ENCODE assay signal across 23 cellular contexts in genomic region chr2:30866974-30867373, GRCh38. TPM values are rescaled to one million over a fixed set of nuclear protein-coding genes. Genes with fewer than 3 reads are reported as not detected.
DNase-seq lines count a peak whose midpoint lies in the region; ATAC-seq and TF ChIP-seq lines count a peak whose summit lies in the region.
"Had no signal": no experiment of that assay in that cellular context is flagged by ENCODE, and none has a peak within 500 bp of the region (broad histone marks: within the 10 kb centered on the region; RNA-seq: fewer than 3 reads in every experiment).

No MANE protein-coding gene starts in this region.

- no peaks in the 10 kb centered on the region for H3K9me2 ChIP-seq in Karpas-422 (replicated peaks; ENCODE audit: insufficient read depth, low read length)
- H3K9me2 ChIP-seq: SK-N-SH had no signal

- H3K9ac ChIP-seq in DND-41 (ENCODE audit: low read depth, low read length), result no peak overlapping the region
- H3K9ac ChIP-seq in Karpas-422 (ENCODE audit: low read length), result no peak overlapping the region
- H3K9ac ChIP-seq: SK-N-SH had no signal

- no peaks in the 10 kb centered on the region for H4K20me1 ChIP-seq in DND-41 (ENCODE audit: insufficient read depth, low read length)
- H4K20me1 ChIP-seq in Karpas-422 (ENCODE audit: insufficient read depth, low read depth, low read length), result no peaks in the 10 kb centered on the region

- peak overlapping the region in 1 of 9 donors; percentile 14 for H3K27ac Mint-ChIP-seq in naive thymus-derived CD4-positive, alpha-beta T cell
- H3K27ac Mint-ChIP-seq: activated T-cell treated with anti-CD3 and anti-CD28 coated beads, Interleukin-2, amount 50 U/mL, for 24 hours; CD4-positive, CD25-positive, alpha-beta regulatory T cell had no signal

- CTCF ChIA-PET in naive thymus-derived CD4-positive, alpha-beta T cell (lab: Charles Lee), result no interaction called here
- CTCF ChIA-PET in GM10248 (lab: Yijun Ruan, JAX), result no interaction called here

- peak; percentile 5; the same call in 1 of the 3 replicates for ATAC-seq in DND-41 (ENCODE audit: insufficient read depth, low read depth)
- ATAC-seq in naive thymus-derived CD4-positive, alpha-beta T cell, result peak; percentile 40
- ATAC-seq in HG03571 (IDR thresholded peaks at IDR 0.05; ENCODE audit: unreplicated experiment), result no peak

- H2AFZ ChIP-seq in DND-41 (ENCODE audit: low read depth, low read length), result no peak overlapping the region
- H2AFZ ChIP-seq in Karpas-422 (ENCODE audit: low read length), result 0 out of 2 replicates have a peak overlapping the region, but pooled peaks have one; percentile 7
- H2AFZ ChIP-seq: hepatocyte had no signal

- H3K9me3 ChIP-seq in DND-41 (ENCODE audit: insufficient read depth, low read length, severe bottlenecking) (no peaks in the 10 kb centered on the region), Karpas-422 (ENCODE audit: low read length) (no peaks in the 10 kb centered on the region)
- H3K9me3 ChIP-seq in naive thymus-derived CD4-positive, alpha-beta T cell (ENCODE audit: control insufficient read depth in 2 of 3, low read length in 3 of 3), result no peaks in the 10 kb centered on the region
- H3K9me3 ChIP-seq: SK-N-SH, uterus had no signal

- peak; percentile 37 for DNase-seq in DND-41
- DNase-seq in Karpas-422, result no peak
- DNase-seq in OCI-M1 (lab: John Stamatoyannopoulos, UW), result peak; percentile 16
- DNase-seq in naive thymus-derived CD4-positive, alpha-beta T cell, result no peak
- DNase-seq in ACHN, result no peak
- no peak for DNase-seq in GDM1 (lab: John Stamatoyannopoulos, UW)
- DNase-seq in GM10248 (ENCODE audit: extremely low spot score), result no peak
- DNase-seq: activated naive CD4-positive, alpha-beta T cell treated with Interleukin-2 at 50 U/mL for 16 hours; activated T-cell treated with anti-CD3 and anti-CD28 coated beads, Interleukin-2, amount 50 U/mL, for 24 hours; caudate nucleus; CD4-positive, CD25-positive, alpha-beta regulatory T cell; foreskin fibroblast; GOT3; NCI-H82; SK-N-SH; substantia nigra; T-helper 9 cell; uterus had no signal

- peaks cover 0 to 14% (median 2%) of the 10 kb centered on the region in 7 donors for H3K4me1 Mint-ChIP-seq in naive thymus-derived CD4-positive, alpha-beta T cell

- H3K36me3 ChIP-seq in DND-41 (ENCODE audit: insufficient read depth, low read length) (no peaks in the 10 kb centered on the region), Karpas-422 (ENCODE audit: insufficient read depth, low read length) (no peaks in the 10 kb centered on the region)
- no peaks in the 10 kb centered on the region for H3K36me3 ChIP-seq in naive thymus-derived CD4-positive, alpha-beta T cell (ENCODE audit: control insufficient read depth in 2 of 3, insufficient read depth in 3 of 3, low read length in 3 of 3)
- H3K36me3 ChIP-seq: uterus had no signal

- in situ Hi-C loops in ACHN (cut with HindIII; ENCODE audit: low pct_ligation_motif_present, low pct_unique_long_range_greater_than_20kb, low sequenced_read_pairs), result no loop called here

- no peak for TF ChIP-seq CTCF in DND-41 (IDR thresholded peaks at IDR 0.05; ENCODE audit: borderline replicate concordance, extremely low read depth, low read length, poor library complexity, severe bottlenecking)
- no peak for TF ChIP-seq CTCF in GM10248 (IDR thresholded peaks at IDR 0.05; ENCODE audit: control extremely low read depth, extremely low read depth, low read depth, missing control alignments)

- H3K4me2 ChIP-seq in DND-41 (ENCODE audit: insufficient read depth, low read length) (0 out of 2 replicates have a peak overlapping the region, but pooled peaks have one; percentile 44), Karpas-422 (ENCODE audit: low read depth, low read length, poor library complexity, severe bottlenecking) (peak overlapping the region; percentile 21)
- H3K4me2 ChIP-seq: hepatocyte, SK-N-SH, smooth muscle cell had no signal

- H3K4me1 ChIP-seq in DND-41 (ENCODE audit: insufficient read depth, low read length), result peaks cover 31% of the 10 kb centered on the region
- H3K4me1 ChIP-seq in Karpas-422 (ENCODE audit: low read length), result peaks cover 22% of the 10 kb centered on the region
- no peaks in the 10 kb centered on the region for H3K4me1 ChIP-seq in naive thymus-derived CD4-positive, alpha-beta T cell (ENCODE audit: control insufficient read depth in 2 of 2, insufficient read depth in 2 of 2, low read length in 2 of 2)
- H3K4me1 ChIP-seq: uterus had no signal

- no peaks in the 10 kb centered on the region for H3K36me3 Mint-ChIP-seq in naive thymus-derived CD4-positive, alpha-beta T cell
- H3K36me3 Mint-ChIP-seq: CD4-positive, CD25-positive, alpha-beta regulatory T cell had no signal

- intact Hi-C loops in naive thymus-derived CD4-positive, alpha-beta T cell (cut with micrococcal nuclease), result loop anchor here in 1 of 2 donors (10.0 kb wide), 1 partner anchor 702 kb away; no protein-coding TSS in a partner anchor

- peaks cover 6 to 25% (median 17%) of the 10 kb centered on the region in 5 donors for H3K27me3 Mint-ChIP-seq in naive thymus-derived CD4-positive, alpha-beta T cell
- H3K27me3 Mint-ChIP-seq: CD4-positive, CD25-positive, alpha-beta regulatory T cell had no signal

- H3K4me3 Mint-ChIP-seq in naive thymus-derived CD4-positive, alpha-beta T cell, result no peak overlapping the region
- H3K4me3 Mint-ChIP-seq: activated T-cell treated with anti-CD3 and anti-CD28 coated beads, Interleukin-2, amount 50 U/mL, for 24 hours; CD4-positive, CD25-positive, alpha-beta regulatory T cell had no signal

- H3K27me3 ChIP-seq in DND-41 (ENCODE audit: insufficient read depth, low read length, poor library complexity), result no peaks in the 10 kb centered on the region
- no peaks in the 10 kb centered on the region for H3K27me3 ChIP-seq in Karpas-422 (ENCODE audit: low read length)
- H3K27me3 ChIP-seq in naive thymus-derived CD4-positive, alpha-beta T cell (ENCODE audit: control insufficient read depth in 2 of 2, insufficient read depth in 2 of 2, low read length in 2 of 2), result no peaks in the 10 kb centered on the region
- H3K27me3 ChIP-seq: hepatocyte, uterus had no signal

- H3K79me2 ChIP-seq in DND-41 (ENCODE audit: insufficient read depth, low read length) (no peaks in the 10 kb centered on the region), Karpas-422 (ENCODE audit: low read length) (no peaks in the 10 kb centered on the region)
- H3K79me2 ChIP-seq: hepatocyte had no signal

- no peak overlapping the region for H3K4me3 ChIP-seq in DND-41 (ENCODE audit: low read depth in 1 of 2, low read length in 2 of 2)
- no peak overlapping the region for H3K4me3 ChIP-seq in Karpas-422 (ENCODE audit: low read length)
- H3K4me3 ChIP-seq in naive thymus-derived CD4-positive, alpha-beta T cell (ENCODE audit: low read length), result no peak overlapping the region
- H3K4me3 ChIP-seq: hepatocyte, smooth muscle cell, uterus had no signal

- peaks cover 0 to 2% (median 0%) of the 10 kb centered on the region in 11 donors for H3K9me3 Mint-ChIP-seq in naive thymus-derived CD4-positive, alpha-beta T cell
- H3K9me3 Mint-ChIP-seq: activated T-cell treated with anti-CD3 and anti-CD28 coated beads, Interleukin-2, amount 50 U/mL, for 24 hours; CD4-positive, CD25-positive, alpha-beta regulatory T cell had no signal

- H3K27ac ChIP-seq in DND-41 (ENCODE audit: low read length), result peak overlapping the region; percentile 80
- H3K27ac ChIP-seq in Karpas-422 (ENCODE audit: low read length), result no peak overlapping the region
- H3K27ac ChIP-seq in naive thymus-derived CD4-positive, alpha-beta T cell (ENCODE audit: low read depth, low read length), result no peak overlapping the region
- H3K27ac ChIP-seq: hepatocyte, uterus had no signal

- POLR2A ChIA-PET in naive thymus-derived CD4-positive, alpha-beta T cell (lab: Charles Lee), result no interaction called here
- POLR2A ChIA-PET in GM10248 (lab: Yijun Ruan, JAX), result no interaction called here

RNA-seq across cellular contexts. Expression of gene CAPN13, which starts 59.7 kb away (rescaled TPM):
- total RNA-seq in Karpas-422 (2014; rRNA removed; shearing (Covaris generic); ENCODE audit: low replicate concordance), result not detected in 2 replicates
- total RNA-seq in naive thymus-derived CD4-positive, alpha-beta T cell, result not detected
- polyA plus RNA-seq in naive thymus-derived CD4-positive, alpha-beta T cell, result not detected
- total RNA-seq: CD4-positive, CD25-positive, alpha-beta regulatory T cell; dermis microvascular lymphatic vessel endothelial cell; RPMI7951 had no signal
- polyA plus RNA-seq: CD4-positive, CD25-positive, alpha-beta regulatory T cell; SK-N-SH had no signal

Comparison
In these comparisons a context has a peak if more than half of its experiments do, and no peak if none do; other contexts are left out.
1. DNase-seq: peak in DND-41 (single experiment) and OCI-M1 (single experiment); none in Karpas-422 (single experiment), naive thymus-derived CD4-positive, alpha-beta T cell (0 of 9), ACHN (single experiment), GDM1 (single experiment) and GM10248 (single experiment).